17 cellular contexts compared by ENCODE assay signal in genomic region chr14:58708004-58708403, GRCh38.
DNase-seq lines count a peak whose midpoint lies in the region; ATAC-seq and TF ChIP-seq lines count a peak whose summit lies in the region.
"Had no signal": no experiment of that assay in that cellular context is flagged by ENCODE, and none has a peak within 500 bp of the region (broad histone marks: within the 10 kb centered on the region; RNA-seq: fewer than 3 reads in every experiment).

No MANE protein-coding gene starts in this region.

- peaks cover 12% of the 10 kb centered on the region for H3K4me1 ChIP-seq in smooth muscle cell (ENCODE audit: low read depth)

- H3K4me3 ChIP-seq in smooth muscle cell: no peak overlapping the region
- H3K4me3 ChIP-seq: GM23338 had no signal

- peak; percentile 32 for DNase-seq in HFFc6
- DNase-seq in NCI-H1048 (lab: John Stamatoyannopoulos, UW): peak; percentile 10
- DNase-seq in NCI-H524 treated with DMSO at 0.1 percent for 48 hours (lab: John Stamatoyannopoulos, UW): peak; percentile 30
- no peak for DNase-seq in smooth muscle cell (lab: John Stamatoyannopoulos, UW; ENCODE audit: unreplicated experiment)
- no peak for DNase-seq in dedifferentiated amniotic fluid mesenchymal stem cell (ENCODE audit: extremely low spot score)
- no peak for DNase-seq in activated T-cell treated with anti-CD3 and anti-CD28 coated beads, Interleukin-2, amount 50 U/mL, for 4 hours
- DNase-seq in activated naive CD8-positive, alpha-beta T cell treated with anti-CD3 and anti-CD28 coated beads for 36 hours: no peak
- DNase-seq: ACHN; BE2C; Calu3; CD4-positive, alpha-beta T cell; DND-41; HCEC 1CT; KBM-7 had no signal

- H3K27me3 ChIP-seq in smooth muscle cell (ENCODE audit: low read depth): no peaks in the 10 kb centered on the region
- H3K27me3 ChIP-seq: BE2C had no signal

- no peaks in the 10 kb centered on the region for H3K36me3 ChIP-seq in smooth muscle cell (ENCODE audit: low read depth)
- H3K36me3 ChIP-seq: BE2C had no signal

- H3K27me3 Mint-ChIP-seq in HFFc6 (ENCODE audit: insufficient read depth): peaks cover 11% of the 10 kb centered on the region; the same call in 1 of the 2 replicates
- no peaks in the 10 kb centered on the region for H3K27me3 Mint-ChIP-seq in activated T-cell treated with anti-CD3 and anti-CD28 coated beads, Interleukin-2, amount 50 U/mL, for 4 hours (ENCODE audit: low read depth)
- peaks cover 18% of the 10 kb centered on the region for H3K27me3 Mint-ChIP-seq in activated naive CD8-positive, alpha-beta T cell treated with anti-CD3 and anti-CD28 coated beads for 36 hours
- H3K27me3 Mint-ChIP-seq: IgD-negative memory B cell had no signal

- no peak overlapping the region for H3K4me3 Mint-ChIP-seq in HFFc6
- H3K4me3 Mint-ChIP-seq in activated T-cell treated with anti-CD3 and anti-CD28 coated beads, Interleukin-2, amount 50 U/mL, for 4 hours: no peak overlapping the region
- no peak overlapping the region for H3K4me3 Mint-ChIP-seq in activated naive CD8-positive, alpha-beta T cell treated with anti-CD3 and anti-CD28 coated beads for 36 hours
- H3K4me3 Mint-ChIP-seq: CD4-positive, alpha-beta T cell; GM23338; IgD-negative memory B cell had no signal

- no peaks in the 10 kb centered on the region for H3K9me3 Mint-ChIP-seq in HFFc6
- no peaks in the 10 kb centered on the region for H3K9me3 Mint-ChIP-seq in activated T-cell treated with anti-CD3 and anti-CD28 coated beads, Interleukin-2, amount 50 U/mL, for 4 hours
- no peaks in the 10 kb centered on the region for H3K9me3 Mint-ChIP-seq in activated naive CD8-positive, alpha-beta T cell treated with anti-CD3 and anti-CD28 coated beads for 36 hours
- H3K9me3 Mint-ChIP-seq: CD4-positive, alpha-beta T cell; GM23338; IgD-negative memory B cell had no signal

- no peak for TF ChIP-seq CTCF in HFFc6 (IDR thresholded peaks at IDR 0.05)
- TF ChIP-seq CTCF in smooth muscle cell (IDR thresholded peaks at IDR 0.05; ENCODE audit: borderline replicate concordance, insufficient read depth, poor library complexity, severe bottlenecking): no peak

- peaks cover 6% of the 10 kb centered on the region; the same call in 1 of the 2 replicates for H3K4me1 Mint-ChIP-seq in HFFc6 (ENCODE audit: low read depth)
- no peaks in the 10 kb centered on the region for H3K4me1 Mint-ChIP-seq in activated T-cell treated with anti-CD3 and anti-CD28 coated beads, Interleukin-2, amount 50 U/mL, for 4 hours (ENCODE audit: low read depth)
- H3K4me1 Mint-ChIP-seq in activated naive CD8-positive, alpha-beta T cell treated with anti-CD3 and anti-CD28 coated beads for 36 hours: no peaks in the 10 kb centered on the region
- H3K4me1 Mint-ChIP-seq: IgD-negative memory B cell had no signal

- H4K20me1 ChIP-seq in smooth muscle cell (ENCODE audit: low read depth): no peaks in the 10 kb centered on the region

- peaks cover 23% of the 10 kb centered on the region for H3F3A ChIP-seq in smooth muscle cell (ENCODE audit: low read depth)

- no peak overlapping the region for H3K27ac Mint-ChIP-seq in HFFc6
- no peak overlapping the region for H3K27ac Mint-ChIP-seq in activated naive CD8-positive, alpha-beta T cell treated with anti-CD3 and anti-CD28 coated beads for 36 hours
- H3K27ac Mint-ChIP-seq: CD4-positive, alpha-beta T cell; GM23338; IgD-negative memory B cell had no signal

- no peak overlapping the region for H3K27ac ChIP-seq in smooth muscle cell (ENCODE audit: low read depth)
- H3K27ac ChIP-seq: C4-2B had no signal

- peak overlapping the region; percentile 3 for H3K4me2 ChIP-seq in smooth muscle cell
- H3K4me2 ChIP-seq: GM23338 had no signal

- no peak for ATAC-seq in activated T-cell treated with anti-CD3 and anti-CD28 coated beads, Interleukin-2, amount 50 U/mL, for 4 hours
- ATAC-seq: GM23338 had no signal

- H3K9ac ChIP-seq in smooth muscle cell (ENCODE audit: low read depth): no peak overlapping the region

- H2AFZ ChIP-seq in smooth muscle cell (ENCODE audit: low read depth): no peak overlapping the region
- H2AFZ ChIP-seq: GM23338 had no signal

- 20% methylated on average over 1 of the region's 1 CpG for WGBS in smooth muscle cell (ENCODE audit: low lambda C conversion rate)

- no peaks in the 10 kb centered on the region for H3K79me2 ChIP-seq in smooth muscle cell (ENCODE audit: low read depth)

- H3K9me3 ChIP-seq in smooth muscle cell (replicated peaks; ENCODE audit: low read depth): no peaks in the 10 kb centered on the region
- H3K9me3 ChIP-seq: BE2C had no signal

- H3K36me3 Mint-ChIP-seq in HFFc6 (ENCODE audit: low read depth): no peaks in the 10 kb centered on the region
- H3K36me3 Mint-ChIP-seq in activated T-cell treated with anti-CD3 and anti-CD28 coated beads, Interleukin-2, amount 50 U/mL, for 4 hours (ENCODE audit: insufficient read depth): no peaks in the 10 kb centered on the region
- H3K36me3 Mint-ChIP-seq in activated naive CD8-positive, alpha-beta T cell treated with anti-CD3 and anti-CD28 coated beads for 36 hours: no peaks in the 10 kb centered on the region
- H3K36me3 Mint-ChIP-seq: IgD-negative memory B cell had no signal

Comparison
In these comparisons a context has a peak if more than half of its experiments do, and no peak if none do; other contexts are left out.
1. DNase-seq: peak in HFFc6 (single experiment), NCI-H1048 (single experiment) and NCI-H524 treated with DMSO at 0.1 percent for 48 hours (single experiment); none in smooth muscle cell (single experiment), dedifferentiated amniotic fluid mesenchymal stem cell (single experiment), activated T-cell treated with anti-CD3 and anti-CD28 coated beads, Interleukin-2, amount 50 U/mL, for 4 hours (single experiment) and activated naive CD8-positive, alpha-beta T cell treated with anti-CD3 and anti-CD28 coated beads for 36 hours (single experiment).